20 cellular contexts compared by ENCODE assay signal in the genomic region with DNA sequence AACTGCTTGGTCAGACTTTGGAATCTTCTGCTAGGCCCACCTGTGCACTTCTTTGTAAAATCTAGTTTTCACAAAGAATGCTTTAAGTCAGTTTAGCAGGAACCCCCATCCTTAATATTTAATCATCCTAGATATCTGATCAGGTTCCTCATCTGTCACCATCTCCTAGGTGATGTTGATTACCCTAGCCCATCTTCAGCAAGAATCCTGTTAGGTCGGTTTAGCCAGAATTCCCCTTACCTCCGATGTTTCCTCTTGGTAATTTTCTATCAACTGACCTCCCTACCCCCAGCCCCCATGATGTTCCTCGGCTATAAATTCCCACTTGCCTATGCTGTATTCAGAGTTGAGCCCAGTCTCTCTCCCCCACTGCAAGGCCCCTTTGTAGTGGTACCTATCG.
"Had no signal": no experiment of that assay in that cellular context is flagged by ENCODE, and none has a peak within 500 bp of the region (broad histone marks: within the 10 kb centered on the region; RNA-seq: fewer than 3 reads in every experiment).

No MANE protein-coding gene starts in this region.

- H3K27me3 ChIP-seq: breast epithelium had no signal

- H3K27me3 Mint-ChIP-seq: activated CD4-positive, alpha-beta T cell treated with anti-CD3 and anti-CD28 coated beads for 36 hours; activated CD8-positive, alpha-beta T cell treated with anti-CD3 and anti-CD28 coated beads for 36 hours; T-helper 17 cell had no signal

- H3K9ac ChIP-seq: KMS-11 had no signal

- H3K4me3 ChIP-seq: breast epithelium had no signal

- DNase-seq: activated CD4-positive, alpha-beta T cell treated with anti-CD3 and anti-CD28 coated beads for 36 hours; activated CD8-positive, alpha-beta memory T cell treated with anti-CD3 and anti-CD28 coated beads, Interleukin-2, amount 50 U/mL, for 4 hours; activated CD8-positive, alpha-beta T cell treated with anti-CD3 and anti-CD28 coated beads for 36 hours; activated gamma-delta T cell treated with Interleukin-2 at 50 U/mL for 16 hours; activated naive CD4-positive, alpha-beta T cell treated with anti-CD3 and anti-CD28 coated beads, Interleukin-2, amount 10 ng/mL, durations not matched to agents 7 days and 5 days; activated T-cell treated with anti-CD3 and anti-CD28 coated beads, Interleukin-2, amount 50 U/mL, for 72 hours; aorta; caudate nucleus; NCI-H1092 treated with DMSO at 0.1 percent for 48 hours; NCI-H1417 treated with DMSO at 0.1 percent for 48 hours; NCI-H1694; NCI-H2029; NCI-H510A treated with DMSO at 0.1 percent for 48 hours; NCI-H69; SHP77 treated with DMSO at 0.1 percent for 48 hours; T-helper 17 cell; T-helper 9 cell had no signal

- H3K4me3 Mint-ChIP-seq: activated CD4-positive, alpha-beta T cell treated with anti-CD3 and anti-CD28 coated beads for 36 hours; activated CD8-positive, alpha-beta T cell treated with anti-CD3 and anti-CD28 coated beads for 36 hours; activated naive CD4-positive, alpha-beta T cell treated with anti-CD3 and anti-CD28 coated beads, Interleukin-2, amount 10 ng/mL, durations not matched to agents 7 days and 5 days; activated T-cell treated with anti-CD3 and anti-CD28 coated beads, Interleukin-2, amount 50 U/mL, for 72 hours; T-helper 17 cell had no signal

- H3K27ac Mint-ChIP-seq: activated CD4-positive, alpha-beta T cell treated with anti-CD3 and anti-CD28 coated beads for 36 hours; activated CD8-positive, alpha-beta T cell treated with anti-CD3 and anti-CD28 coated beads for 36 hours; activated naive CD4-positive, alpha-beta T cell treated with anti-CD3 and anti-CD28 coated beads, Interleukin-2, amount 10 ng/mL, durations not matched to agents 7 days and 5 days; activated T-cell treated with anti-CD3 and anti-CD28 coated beads, Interleukin-2, amount 50 U/mL, for 72 hours; activated T-helper 2 cell treated with anti-CD3 and anti-CD28 coated beads, Interferon-gamma antibody, Interleukin-2, Interleukin-4, amounts not matched to agents 10 μg/mL and 5 μg/mL and 100 μg/mL, durations not matched to agents 14 hours and 24 hours and 36 hours; T-helper 17 cell had no signal

- H3K36me3 ChIP-seq: breast epithelium had no signal

- ATAC-seq: activated CD4-positive, alpha-beta T cell treated with anti-CD3 and anti-CD28 coated beads for 36 hours; activated CD8-positive, alpha-beta T cell treated with anti-CD3 and anti-CD28 coated beads for 36 hours; activated T-cell treated with anti-CD3 and anti-CD28 coated beads, Interleukin-2, amount 50 U/mL, for 72 hours; T-helper 17 cell had no signal

- H3K4me2 ChIP-seq: KMS-11 had no signal

- H3K9me3 ChIP-seq: breast epithelium had no signal

- H3K27ac ChIP-seq: breast epithelium, KMS-11 had no signal

- H3K9me3 Mint-ChIP-seq: activated CD8-positive, alpha-beta T cell treated with anti-CD3 and anti-CD28 coated beads for 36 hours; activated T-cell treated with anti-CD3 and anti-CD28 coated beads, Interleukin-2, amount 50 U/mL, for 72 hours; activated T-helper 2 cell treated with anti-CD3 and anti-CD28 coated beads, Interferon-gamma antibody, Interleukin-2, Interleukin-4, amounts not matched to agents 10 μg/mL and 5 μg/mL and 100 μg/mL, durations not matched to agents 14 hours and 24 hours and 36 hours had no signal
